ENCODE assay signal across 27 cellular contexts in the genomic region with DNA sequence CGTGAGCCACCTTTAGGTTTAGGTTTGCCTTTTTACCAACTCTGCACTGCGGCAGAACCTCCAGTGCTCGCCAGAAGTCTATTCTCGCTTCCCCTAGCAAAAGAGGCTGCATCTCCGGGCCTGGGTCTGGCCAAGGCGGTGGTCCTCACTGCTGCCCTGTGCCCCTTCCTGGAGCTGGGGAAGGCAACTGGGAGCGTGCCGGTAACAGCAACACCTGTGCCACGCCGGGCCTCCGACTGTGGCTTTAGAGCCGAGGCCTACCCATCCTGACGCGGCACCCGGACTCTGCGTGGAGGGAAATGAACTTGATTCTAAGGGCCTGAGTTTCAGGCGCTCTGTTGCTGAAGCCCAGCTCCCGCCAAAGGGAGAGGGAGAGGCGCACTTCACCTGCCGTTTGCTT.
DNase-seq lines count a peak whose midpoint lies in the region; ATAC-seq and TF ChIP-seq lines count a peak whose summit lies in the region.
"Had no signal": no experiment of that assay in that cellular context is flagged by ENCODE, and none has a peak within 500 bp of the region (broad histone marks: within the 10 kb centered on the region; RNA-seq: fewer than 3 reads in every experiment).

No MANE protein-coding gene starts in this region.

- H2BK12ac ChIP-seq in mesenchymal stem cell (ENCODE audit: low read length in 2 of 2): no peak overlapping the region
- H2BK12ac ChIP-seq in trophoblast cell (ENCODE audit: low read length): peak overlapping the region; percentile 79

- no peaks in the 10 kb centered on the region for H3K36me3 Mint-ChIP-seq in WTC11
- H3K36me3 Mint-ChIP-seq: CD4-positive, CD25-positive, alpha-beta regulatory T cell had no signal

- POLR2A ChIA-PET in WTC11 (lab: Charles Lee): no interaction called here

- H3K79me2 ChIP-seq in trophoblast cell (ENCODE audit: control insufficient read depth, insufficient read depth, low read length, poor library complexity): peaks cover 3% of the 10 kb centered on the region

- no peaks in the 10 kb centered on the region for H3K9me3 Mint-ChIP-seq in WTC11
- H3K9me3 Mint-ChIP-seq: CD4-positive, CD25-positive, alpha-beta regulatory T cell had no signal

- H4K20me1 ChIP-seq in BLaER1 treated with 17β-estradiol and CSF1 and Interleukin-3, amounts not matched to agents 10 nM and 100 nM: no peaks in the 10 kb centered on the region

- TF ChIP-seq CTCF in WTC11 (IDR thresholded peaks at IDR 0.05): no peak
- TF ChIP-seq CTCF in stomach (IDR thresholded peaks at IDR 0.05): no peak

- H3K4ac ChIP-seq in mesenchymal stem cell (ENCODE audit: low read depth in 1 of 2, low read length in 2 of 2) (no peak overlapping the region), trophoblast cell (ENCODE audit: low read depth, low read length) (no peak overlapping the region)

- H3K4me1 Mint-ChIP-seq in WTC11: peaks cover 25% of the 10 kb centered on the region

- no peak for TF ChIP-seq POLR2A in stomach (IDR thresholded peaks at IDR 0.05)

- peak overlapping the region in 9 of 11 experiments; percentile 3 to 61 (median 36); a peak in 11 of 22 replicates for H3K9ac ChIP-seq in BLaER1 treated with 17β-estradiol and CSF1 and Interleukin-3, amounts not matched to agents 10 nM and 100 nM
- no peak overlapping the region for H3K9ac ChIP-seq in mesenchymal stem cell (ENCODE audit: low read length)
- H3K9ac ChIP-seq in trophoblast cell (ENCODE audit: low read length): no peak overlapping the region
- H3K9ac ChIP-seq: SK-N-SH had no signal

- H3K79me1 ChIP-seq in mesenchymal stem cell (replicated peaks; ENCODE audit: low read length, poor library complexity, severe bottlenecking) (no peaks in the 10 kb centered on the region), trophoblast cell (ENCODE audit: low read length) (peaks cover 15% of the 10 kb centered on the region)

- intact Hi-C loops in stomach (cut with DNase I; ENCODE audit: low total_unique reads): no loop called here

- no peak overlapping the region for H4K8ac ChIP-seq in mesenchymal stem cell (ENCODE audit: low read length)
- H4K8ac ChIP-seq in trophoblast cell (ENCODE audit: low read depth, low read length): no peak overlapping the region

- peak overlapping the region; percentile 75 to 95 (median 84) for H3K4me2 ChIP-seq in BLaER1 treated with 17β-estradiol and CSF1 and Interleukin-3, amounts not matched to agents 10 nM and 100 nM
- no peak overlapping the region for H3K4me2 ChIP-seq in mesenchymal stem cell (ENCODE audit: low read length, poor library complexity, severe bottlenecking)
- no peak overlapping the region for H3K4me2 ChIP-seq in trophoblast cell (ENCODE audit: low read length)
- H3K4me2 ChIP-seq: SK-N-SH had no signal

- peak overlapping the region in 10 of 11 experiments; percentile 20 to 77 (median 59); a peak in 18 of 22 replicates for H3K27ac ChIP-seq in BLaER1 treated with 17β-estradiol and CSF1 and Interleukin-3, amounts not matched to agents 10 nM and 100 nM
- H3K27ac ChIP-seq in mesenchymal stem cell (ENCODE audit: low read length, poor library complexity, severe bottlenecking) (peak overlapping the region; percentile 86), trophoblast cell (ENCODE audit: low read depth, low read length) (no peak overlapping the region), stomach (no peak overlapping the region)
- H3K27ac ChIP-seq: HL-60 had no signal

- peak; percentile 47 for ATAC-seq in WTC11
- no peak for ATAC-seq in GM21381 (IDR thresholded peaks at IDR 0.05; ENCODE audit: unreplicated experiment)
- ATAC-seq: Panc1 had no signal

- H4K12ac ChIP-seq in trophoblast cell (ENCODE audit: low read depth, low read length): no peak overlapping the region

- H3K18ac ChIP-seq in mesenchymal stem cell (ENCODE audit: low read depth in 1 of 2, low read length in 2 of 2) (no peak overlapping the region), trophoblast cell (ENCODE audit: low read length) (peak overlapping the region; percentile 1)

- H3K4me1 ChIP-seq in BLaER1 treated with 17β-estradiol and CSF1 and Interleukin-3, amounts not matched to agents 10 nM and 100 nM: peaks cover 35 to 69% (median 57%) of the 10 kb centered on the region in 10 experiments
- H3K4me1 ChIP-seq in mesenchymal stem cell (ENCODE audit: control insufficient read depth, insufficient read depth, low read depth, low read length) (peaks cover 20% of the 10 kb centered on the region), trophoblast cell (ENCODE audit: control insufficient read depth in 1 of 2, insufficient read depth in 2 of 2, low read length in 2 of 2) (peaks cover 7 to 15% of the 10 kb centered on the region in 2 experiments), stomach (no peaks in the 10 kb centered on the region)
- H3K4me1 ChIP-seq: BE2C had no signal

- H3K36me3 ChIP-seq in BLaER1 treated with 17β-estradiol and CSF1 and Interleukin-3, amounts not matched to agents 10 nM and 100 nM: no peaks in the 10 kb centered on the region
- H3K36me3 ChIP-seq in mesenchymal stem cell (ENCODE audit: control insufficient read depth in 1 of 2, insufficient read depth in 2 of 2, low read depth in 1 of 2, low read length in 2 of 2): peaks cover 0 to 3% of the 10 kb centered on the region in 2 experiments
- H3K36me3 ChIP-seq in trophoblast cell (ENCODE audit: control insufficient read depth in 1 of 2, insufficient read depth in 2 of 2, low read length in 2 of 2): peaks cover 0 to 2% of the 10 kb centered on the region in 2 experiments
- H3K36me3 ChIP-seq in stomach: no peaks in the 10 kb centered on the region
- H3K36me3 ChIP-seq: BE2C had no signal

- H3K27me3 ChIP-seq in BLaER1 treated with 17β-estradiol and CSF1 and Interleukin-3, amounts not matched to agents 10 nM and 100 nM: no peaks in the 10 kb centered on the region
- H3K27me3 ChIP-seq in mesenchymal stem cell (ENCODE audit: control insufficient read depth in 1 of 2, insufficient read depth in 1 of 2, low read length in 2 of 2) (peaks cover 0 to 5% of the 10 kb centered on the region in 2 experiments), trophoblast cell (ENCODE audit: insufficient read depth, low read length) (no peaks in the 10 kb centered on the region), stomach (peaks cover 0 to 18% (median 0%) of the 10 kb centered on the region in 3 donors)
- H3K27me3 ChIP-seq: BE2C had no signal

- H3K4me3 Mint-ChIP-seq in WTC11: no peak overlapping the region
- H3K4me3 Mint-ChIP-seq: CD4-positive, CD25-positive, alpha-beta regulatory T cell had no signal

- H3K9me3 ChIP-seq in BLaER1 treated with 17β-estradiol and CSF1 and Interleukin-3, amounts not matched to agents 10 nM and 100 nM (replicated peaks in 1 of 11): peaks cover 0 to 6% (median 0%) of the 10 kb centered on the region in 11 experiments; a peak in 2 of 22 replicates
- H3K9me3 ChIP-seq in mesenchymal stem cell (ENCODE audit: control insufficient read depth, low read length): no peaks in the 10 kb centered on the region
- H3K9me3 ChIP-seq in trophoblast cell (ENCODE audit: insufficient read depth, low read depth, low read length): no peaks in the 10 kb centered on the region
- no peaks in the 10 kb centered on the region for H3K9me3 ChIP-seq in stomach
- H3K9me3 ChIP-seq: BE2C, SK-N-SH had no signal

- H3K4me3 ChIP-seq in BLaER1 treated with 17β-estradiol and CSF1 and Interleukin-3, amounts not matched to agents 10 nM and 100 nM: no peak overlapping the region
- no peak overlapping the region for H3K4me3 ChIP-seq in mesenchymal stem cell (ENCODE audit: insufficient read depth in 1 of 2, low read depth in 1 of 2, low read length in 2 of 2)
- H3K4me3 ChIP-seq in trophoblast cell (ENCODE audit: low read depth, low read length): no peak overlapping the region
- no peak overlapping the region for H3K4me3 ChIP-seq in stomach

- H3K14ac ChIP-seq in mesenchymal stem cell (ENCODE audit: low read length in 2 of 2) (no peak overlapping the region), trophoblast cell (ENCODE audit: low read length) (no peak overlapping the region)

- H4K91ac ChIP-seq in mesenchymal stem cell (ENCODE audit: low read length) (no peak overlapping the region), trophoblast cell (ENCODE audit: low read depth, low read length) (peak overlapping the region; percentile 8)

- H2AFZ ChIP-seq in mesenchymal stem cell (ENCODE audit: low read depth, low read length): no peak overlapping the region
- H2AFZ ChIP-seq in trophoblast cell (ENCODE audit: insufficient read depth, low read length, poor library complexity): no peak overlapping the region

- no peak for DNase-seq in WTC11 (ENCODE audit: low spot score)
- DNase-seq in mesenchymal stem cell: no peak
- no peak for DNase-seq in trophoblast cell
- DNase-seq in activated CD8-positive, alpha-beta memory T cell treated with anti-CD3 and anti-CD28 coated beads, Interleukin-2, amount 50 U/mL, for 4 hours: no peak
- no peak for DNase-seq in NCI-H1436 treated with DMSO at 0.1 percent for 48 hours (lab: John Stamatoyannopoulos, UW)
- DNase-seq in stomach: no peak
- DNase-seq: 8988T; ACHN; BE2C; CD4-positive, CD25-positive, alpha-beta regulatory T cell; DMS153; HCEC 1CT; Karpas-422; NCI-H1092; NCI-H1417 treated with DMSO at 0.1 percent for 48 hours; NCI-H187; NCI-H2081 treated with DMSO at 0.1 percent for 48 hours; NCI-H2171; NCI-H226; NCI-H510A; NCI-H69; SIG-M5; SK-N-SH had no signal

- no peak overlapping the region for H3K27ac Mint-ChIP-seq in WTC11
- H3K27ac Mint-ChIP-seq: CD4-positive, CD25-positive, alpha-beta regulatory T cell had no signal

- 93% methylated on average over 19 of the region's 20 CpGs for WGBS in mesenchymal stem cell
- no CpG with 5 or more reads among the region's 20 CpGs for WGBS in trophoblast cell (ENCODE audit: extremely low coverage, insufficient coverage, insufficient read length)
- WGBS in stomach, 5 donors: 81 to 89% (median 84%) methylated on average over 20 of the region's 20 CpGs

- CTCF ChIA-PET in WTC11 (lab: Charles Lee): no interaction called here

- H2BK5ac ChIP-seq in mesenchymal stem cell (ENCODE audit: low read depth, low read length, poor library complexity, severe bottlenecking) (peak overlapping the region; percentile 60), trophoblast cell (ENCODE audit: low read depth, low read length, poor library complexity) (no peak overlapping the region)

- no peak overlapping the region for H3K23ac ChIP-seq in mesenchymal stem cell (ENCODE audit: low read length in 2 of 2)
- no peak overlapping the region for H3K23ac ChIP-seq in trophoblast cell (ENCODE audit: low read length)

- TF ChIP-seq EP300 in stomach (IDR thresholded peaks at IDR 0.05): no peak

- H2BK120ac ChIP-seq in mesenchymal stem cell (ENCODE audit: low read depth, low read length) (no peak overlapping the region), trophoblast cell (ENCODE audit: insufficient read depth, low read length, poor library complexity) (peak overlapping the region; percentile 4)

- H3K27me3 Mint-ChIP-seq in WTC11 (ENCODE audit: low read depth): no peaks in the 10 kb centered on the region; the same call in 1 of the 2 replicates

- H2BK15ac ChIP-seq in mesenchymal stem cell (ENCODE audit: low read depth, poor library complexity, severe bottlenecking): no peak overlapping the region

- H2AK5ac ChIP-seq in mesenchymal stem cell (ENCODE audit: low read length, severe bottlenecking) (peak overlapping the region; percentile 37), trophoblast cell (ENCODE audit: low read length) (peak overlapping the region; percentile 35)

Comparison
In these comparisons a context has a peak if more than half of its experiments do, and no peak if none do; other contexts are left out.
1. H3K27ac ChIP-seq: peak in BLaER1 treated with 17β-estradiol and CSF1 and Interleukin-3, amounts not matched to agents 10 nM and 100 nM (10 of 11) and mesenchymal stem cell (single experiment); none in trophoblast cell (single experiment) and stomach (0 of 5).
2. H3K4me2 ChIP-seq: peak in BLaER1 treated with 17β-estradiol and CSF1 and Interleukin-3, amounts not matched to agents 10 nM and 100 nM (11 of 11); none in mesenchymal stem cell (single experiment) and trophoblast cell (single experiment).
3. H3K9ac ChIP-seq: peak in BLaER1 treated with 17β-estradiol and CSF1 and Interleukin-3, amounts not matched to agents 10 nM and 100 nM (9 of 11); none in mesenchymal stem cell (single experiment) and trophoblast cell (single experiment).